12 cellular contexts compared by ENCODE assay signal in the genomic region with DNA sequence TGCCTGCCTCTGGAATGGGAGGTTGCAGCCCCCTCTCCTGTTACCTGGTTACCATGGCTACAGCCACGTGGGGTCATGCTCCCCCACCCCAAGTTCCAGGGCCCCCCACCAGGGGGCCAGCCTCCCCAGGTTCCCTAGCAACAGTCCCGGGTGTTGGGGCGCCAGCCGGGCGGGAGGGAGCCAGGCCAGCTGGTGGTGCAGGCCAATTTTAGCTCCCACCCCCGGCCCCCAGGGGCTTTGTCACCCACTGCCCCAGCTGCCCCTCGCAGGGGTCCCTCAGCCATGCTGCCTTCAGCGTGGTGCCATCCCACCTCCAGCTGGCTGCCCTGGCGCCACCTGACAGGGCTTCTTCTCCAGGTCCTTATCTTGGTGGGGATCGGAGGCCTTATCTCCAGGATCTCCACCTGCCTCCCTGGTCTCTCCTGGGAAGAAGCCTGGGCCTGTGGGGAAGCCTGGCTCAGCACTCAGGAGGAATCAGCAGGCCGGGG. TPM values are rescaled to one million over a fixed set of nuclear protein-coding genes. Genes with fewer than 3 reads are reported as not detected.
DNase-seq lines count a peak whose midpoint lies in the region; ATAC-seq, FAIRE-seq and TF ChIP-seq lines count a peak whose summit lies in the region.
"Had no signal": no experiment of that assay in that cellular context is flagged by ENCODE, and none has a peak within 500 bp of the region (broad histone marks: within the 10 kb centered on the region; RNA-seq: fewer than 3 reads in every experiment).

No MANE protein-coding gene starts in this region.

- peaks cover 8% of the 10 kb centered on the region for H3K27me3 Mint-ChIP-seq in endothelial cell (ENCODE audit: unreplicated experiment)

- peak; percentile 22 for DNase-seq in activated T-cell treated with anti-CD3 and anti-CD28 coated beads, Interleukin-2, amount 50 U/mL, for 1 hour
- DNase-seq in activated T-cell treated with anti-CD3 and anti-CD28 coated beads for 4 hours (no peak), endothelial cell (ENCODE audit: low spot score) (no peak), D721Med (ENCODE audit: insufficient read length, low spot score) (no peak), globus pallidus (ENCODE audit: low spot score) (no peak)
- DNase-seq: activated CD8-positive, alpha-beta memory T cell treated with anti-CD3 and anti-CD28 coated beads, Interleukin-2, amount 50 U/mL, for 4 hours; esophagus squamous epithelium had no signal

- no peak overlapping the region for H3K4me2 ChIP-seq in OCI-LY3 (ENCODE audit: low read length)
- H3K4me2 ChIP-seq in skeletal muscle satellite cell (ENCODE audit: low read length), result peak overlapping the region; percentile 96

- H3K9me3 Mint-ChIP-seq in endothelial cell (ENCODE audit: unreplicated experiment), result no peaks in the 10 kb centered on the region

- peak overlapping the region; percentile 75 for H3K27ac Mint-ChIP-seq in endothelial cell (ENCODE audit: unreplicated experiment)

- H3K4me3 ChIP-seq in OCI-LY3 (ENCODE audit: low read length) (no peak overlapping the region), skeletal muscle satellite cell (ENCODE audit: low read length) (no peak overlapping the region)
- H3K4me3 ChIP-seq: esophagus squamous epithelium had no signal

- H3K4me1 ChIP-seq in OCI-LY3 (ENCODE audit: low read length) (peaks cover 15% of the 10 kb centered on the region), skeletal muscle satellite cell (ENCODE audit: control insufficient read depth, insufficient read depth, low read length) (peaks cover 21% of the 10 kb centered on the region)

- FAIRE-seq in D721Med (lab: Jason Lieb, UNC), result no peak

- no peak overlapping the region for H3K9ac ChIP-seq in OCI-LY3 (ENCODE audit: low read length)
- no peak overlapping the region for H3K9ac ChIP-seq in skeletal muscle satellite cell (ENCODE audit: low read depth, low read length)

- H3K27me3 ChIP-seq in OCI-LY3 (ENCODE audit: low read depth, low read length) (no peaks in the 10 kb centered on the region; the same call in 1 of the 2 replicates), skeletal muscle satellite cell (ENCODE audit: control insufficient read depth, insufficient read depth, low read length) (no peaks in the 10 kb centered on the region)
- H3K27me3 ChIP-seq: esophagus squamous epithelium had no signal

- H3K4me3 Mint-ChIP-seq in endothelial cell (ENCODE audit: unreplicated experiment), result peak overlapping the region; percentile 74

- no peaks in the 10 kb centered on the region for H3K36me3 ChIP-seq in OCI-LY3 (replicated peaks; ENCODE audit: low read depth, low read length)
- H3K36me3 ChIP-seq in skeletal muscle satellite cell (ENCODE audit: insufficient read depth, low read length), result peaks cover 1% of the 10 kb centered on the region

- H2AFZ ChIP-seq in OCI-LY3 (ENCODE audit: low read depth, low read length), result no peak overlapping the region

- peaks cover 31% of the 10 kb centered on the region for H3K79me2 ChIP-seq in OCI-LY3 (ENCODE audit: low read length)

- H3K27ac ChIP-seq in OCI-LY3 (ENCODE audit: low read length), result no peak overlapping the region
- H3K27ac ChIP-seq: C4-2B had no signal

- no peak for ATAC-seq in HG02763 (IDR thresholded peaks at IDR 0.05; ENCODE audit: unreplicated experiment)

- peaks cover 23% of the 10 kb centered on the region for H3K4me1 Mint-ChIP-seq in endothelial cell (ENCODE audit: unreplicated experiment)

- H4K20me1 ChIP-seq in OCI-LY3 (ENCODE audit: insufficient read depth, low read length), result peaks cover 25% of the 10 kb centered on the region

- TF ChIP-seq CTCF in OCI-LY3 (IDR thresholded peaks at IDR 0.05; ENCODE audit: low read depth, low read length), result peak; percentile 28; the same call in 1 of the 2 replicates
- peak; percentile 59 for TF ChIP-seq CTCF in endothelial cell (IDR thresholded peaks at IDR 0.05; ENCODE audit: unreplicated experiment)
- TF ChIP-seq CTCF in D721Med (IDR thresholded peaks at IDR 0.05; ENCODE audit: insufficient read depth, missing control alignments), result no peak

- H3K9me3 ChIP-seq in OCI-LY3 (ENCODE audit: insufficient read depth, low read length) (no peaks in the 10 kb centered on the region), skeletal muscle satellite cell (replicated peaks; ENCODE audit: low read length) (no peaks in the 10 kb centered on the region)
- H3K9me3 ChIP-seq: esophagus squamous epithelium had no signal

- H3K36me3 Mint-ChIP-seq in endothelial cell (ENCODE audit: low read depth, unreplicated experiment), result peaks cover 22% of the 10 kb centered on the region

RNA-seq across cellular contexts. Expression of a gene that starts 3.0 kb away (rescaled TPM):
- 165 TPM for total RNA-seq in endothelial cell (ENCODE audit: unreplicated experiment)
- 11.9 and 12.0 TPM in 2 replicates for total RNA-seq in skeletal muscle satellite cell (2012; rRNA removed)

RNA-seq across cellular contexts. Expression of a gene that starts 8.9 kb away (rescaled TPM):
- total RNA-seq in endothelial cell (ENCODE audit: unreplicated experiment), result 5.5 TPM
- 0.22 TPM in 1 of 2 replicates, not detected in the other for total RNA-seq in skeletal muscle satellite cell (2012; rRNA removed)
- total RNA-seq: RPMI7951 had no signal
